Comparison of ENCODE assay signal across 9 cellular contexts in the genomic region with DNA sequence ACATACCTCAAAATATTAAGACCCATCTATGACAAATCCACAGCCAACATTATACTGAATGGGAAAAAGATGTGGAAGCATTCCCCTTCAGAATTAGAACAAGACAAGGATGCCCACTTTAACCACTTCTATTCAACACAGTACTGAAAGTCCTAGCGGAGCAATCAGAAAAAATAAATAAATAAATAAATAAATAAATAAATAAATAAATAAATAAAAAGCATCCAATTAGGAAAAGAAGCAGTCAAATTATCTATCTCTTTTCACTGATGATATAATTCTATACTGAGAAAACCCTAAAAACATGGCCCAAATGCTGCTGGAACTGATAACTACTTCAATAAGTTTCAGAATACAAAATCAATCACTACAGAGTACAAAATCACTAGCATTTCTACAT.
"Had no signal": no experiment of that assay in that cellular context is flagged by ENCODE, and none has a peak within 500 bp of the region (broad histone marks: within the 10 kb centered on the region; RNA-seq: fewer than 3 reads in every experiment).

No MANE protein-coding gene starts in this region.

- H3K4me3 Mint-ChIP-seq: IgD-negative memory B cell had no signal

- H3K36me3 Mint-ChIP-seq: IgD-negative memory B cell had no signal

- DNase-seq: IMR-90, KBM-7, KG1 had no signal

- H3K9ac ChIP-seq: KMS-11 had no signal

- H3K27me3 Mint-ChIP-seq: IgD-negative memory B cell had no signal

- ATAC-seq: HepG2, K562 had no signal

- FAIRE-seq: HepG2, HTR-8/SVneo, K562 had no signal

- H3K27ac Mint-ChIP-seq: IgD-negative memory B cell had no signal

- H3K4me3 ChIP-seq: K562 had no signal

- H3K4me1 Mint-ChIP-seq: IgD-negative memory B cell had no signal

- H3K4me2 ChIP-seq: KMS-11 had no signal

- H3K27ac ChIP-seq: HL-60, KMS-11 had no signal
